ENCODE assay signal across 16 cellular contexts in the genomic region with DNA sequence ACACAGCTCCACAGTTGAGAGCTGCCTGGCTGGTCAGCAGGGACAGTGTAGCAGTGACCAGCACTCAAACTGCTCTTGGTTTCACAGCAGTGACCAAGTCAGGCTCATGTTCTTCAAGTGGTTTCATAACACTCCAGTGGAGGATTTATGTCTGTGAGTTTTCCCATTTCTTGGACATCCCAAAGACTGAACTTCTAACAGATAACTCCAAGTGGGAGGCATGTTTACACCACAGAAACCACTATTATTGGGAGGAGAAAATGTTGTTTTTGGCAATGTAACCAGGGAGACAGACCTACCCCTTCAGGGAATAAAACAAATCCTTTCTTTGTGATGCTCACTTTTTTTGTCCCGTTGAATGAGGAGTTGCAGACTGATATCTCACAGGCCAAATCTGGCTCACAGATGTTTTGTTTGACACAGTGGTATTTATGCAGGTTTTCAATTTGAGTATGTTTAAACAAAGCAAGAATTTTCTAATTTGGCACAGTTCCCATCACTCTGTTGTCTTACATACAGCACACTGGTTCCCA.
A peak's percentile ranks its signal among the peaks of the same experiment; 100 is the strongest.
DNase-seq lines count a peak whose midpoint lies in the region; ATAC-seq, FAIRE-seq and TF ChIP-seq lines count a peak whose summit lies in the region.
"Had no signal": no experiment of that assay in that cellular context is flagged by ENCODE, and none has a peak within 500 bp of the region (broad histone marks: within the 10 kb centered on the region; RNA-seq: fewer than 3 reads in every experiment).

No MANE protein-coding gene starts in this region.

- peaks cover 7% of the 10 kb centered on the region for H3K27me3 Mint-ChIP-seq in nephron progenitor cell (ENCODE audit: low read depth, poor library complexity)

- H3K4me1 Mint-ChIP-seq in nephron progenitor cell = peaks cover 41% of the 10 kb centered on the region

- H3K9me3 Mint-ChIP-seq in nephron progenitor cell = peaks cover 16% of the 10 kb centered on the region

- DNase-seq in AG08395 (ENCODE audit: low spot score) (peak; percentile 63), GM12892 (ENCODE audit: insufficient read length) (no peak), SK-MEL-5 (ENCODE audit: low read depth, low spot score) (peak; percentile 53), heart right ventricle (no peak), nephron progenitor cell (no peak), H54 (ENCODE audit: insufficient read length, low spot score) (no peak), CD1c-positive myeloid dendritic cell (ENCODE audit: extremely low spot score) (no peak)
- DNase-seq: brain microvascular endothelial cell, islet precursor cell, SHP77 treated with DMSO at 0.1 percent for 48 hours had no signal

- no peak overlapping the region for H3K27ac Mint-ChIP-seq in nephron progenitor cell
- H3K27ac Mint-ChIP-seq: activated T-helper 1 cell treated with anti-CD3 and anti-CD28 coated beads, Interleukin-12 subunit alpha, Interleukin-12 subunit beta, Interleukin-2, Interleukin-4 antibody, amounts not matched to agents 30 ng/mL and 10 ng/mL and 1 ng/mL, durations not matched to agents 14 hours and 24 hours and 36 hours had no signal

- FAIRE-seq in GM12892 (lab: Jason Lieb, UNC) = peak; percentile 60
- FAIRE-seq in H54 (lab: Jason Lieb, UNC) = no peak
- FAIRE-seq: urothelium cell line had no signal

- H3K27me3 ChIP-seq in heart right ventricle = no peaks in the 10 kb centered on the region
- H3K27me3 ChIP-seq: brain microvascular endothelial cell had no signal

- H3K36me3 ChIP-seq in heart right ventricle = no peaks in the 10 kb centered on the region
- H3K36me3 ChIP-seq: brain microvascular endothelial cell had no signal

- 43 to 48% methylated on average over 1 of the region's 1 CpG for WGBS in heart right ventricle, 2 donors

- in situ Hi-C loops in SK-MEL-5 (cut with HindIII; ENCODE audit: low pct_unique_long_range_greater_than_20kb, low sequenced_read_pairs) = no loop called here

- H3K27ac ChIP-seq in heart right ventricle = no peak overlapping the region
- H3K27ac ChIP-seq: brain microvascular endothelial cell, C4-2B, KMS-11 had no signal

- H3K36me3 Mint-ChIP-seq in nephron progenitor cell (ENCODE audit: low read depth) = peaks cover 7% of the 10 kb centered on the region

- H3K4me1 ChIP-seq in heart right ventricle = peaks cover 0 to 9% (median 0%) of the 10 kb centered on the region in 9 donors

- no peak overlapping the region for H3K4me3 ChIP-seq in heart right ventricle

- H3K9me3 ChIP-seq in heart right ventricle = peaks cover 0 to 8% (median 0%) of the 10 kb centered on the region in 11 donors

- TF ChIP-seq CTCF in heart right ventricle (IDR thresholded peaks at IDR 0.05) (no peak), nephron progenitor cell (IDR thresholded peaks at IDR 0.05) (no peak)

- H3K4me3 Mint-ChIP-seq in nephron progenitor cell = no peak overlapping the region
- H3K4me3 Mint-ChIP-seq: activated T-helper 1 cell treated with anti-CD3 and anti-CD28 coated beads, Interleukin-12 subunit alpha, Interleukin-12 subunit beta, Interleukin-2, Interleukin-4 antibody, amounts not matched to agents 30 ng/mL and 10 ng/mL and 1 ng/mL, durations not matched to agents 14 hours and 24 hours and 36 hours had no signal

- TF ChIP-seq POLR2A in GM12892 (IDR thresholded peaks at IDR 0.05; ENCODE audit: low read depth, low read length) (no peak), H54 (IDR thresholded peaks at IDR 0.05; ENCODE audit: low read depth, low read length) (no peak)

- intact Hi-C loops in heart right ventricle (cut with DNase I) = no loop called here

- peak in 7 of 8 donors; percentile 28 to 75 (median 38) for ATAC-seq in heart right ventricle
- no peak for ATAC-seq in HG03095 (IDR thresholded peaks at IDR 0.05; ENCODE audit: unreplicated experiment)
- ATAC-seq: HCT116 had no signal

Comparison
In these comparisons a context has a peak if more than half of its experiments do, and no peak if none do; other contexts are left out.
1. DNase-seq: peak in AG08395 (single experiment) and SK-MEL-5 (single experiment); none in GM12892 (single experiment), heart right ventricle (0 of 2), nephron progenitor cell (single experiment), H54 (single experiment) and CD1c-positive myeloid dendritic cell (single experiment).